ENCODE assay signal across 8 cellular contexts in the genomic region with DNA sequence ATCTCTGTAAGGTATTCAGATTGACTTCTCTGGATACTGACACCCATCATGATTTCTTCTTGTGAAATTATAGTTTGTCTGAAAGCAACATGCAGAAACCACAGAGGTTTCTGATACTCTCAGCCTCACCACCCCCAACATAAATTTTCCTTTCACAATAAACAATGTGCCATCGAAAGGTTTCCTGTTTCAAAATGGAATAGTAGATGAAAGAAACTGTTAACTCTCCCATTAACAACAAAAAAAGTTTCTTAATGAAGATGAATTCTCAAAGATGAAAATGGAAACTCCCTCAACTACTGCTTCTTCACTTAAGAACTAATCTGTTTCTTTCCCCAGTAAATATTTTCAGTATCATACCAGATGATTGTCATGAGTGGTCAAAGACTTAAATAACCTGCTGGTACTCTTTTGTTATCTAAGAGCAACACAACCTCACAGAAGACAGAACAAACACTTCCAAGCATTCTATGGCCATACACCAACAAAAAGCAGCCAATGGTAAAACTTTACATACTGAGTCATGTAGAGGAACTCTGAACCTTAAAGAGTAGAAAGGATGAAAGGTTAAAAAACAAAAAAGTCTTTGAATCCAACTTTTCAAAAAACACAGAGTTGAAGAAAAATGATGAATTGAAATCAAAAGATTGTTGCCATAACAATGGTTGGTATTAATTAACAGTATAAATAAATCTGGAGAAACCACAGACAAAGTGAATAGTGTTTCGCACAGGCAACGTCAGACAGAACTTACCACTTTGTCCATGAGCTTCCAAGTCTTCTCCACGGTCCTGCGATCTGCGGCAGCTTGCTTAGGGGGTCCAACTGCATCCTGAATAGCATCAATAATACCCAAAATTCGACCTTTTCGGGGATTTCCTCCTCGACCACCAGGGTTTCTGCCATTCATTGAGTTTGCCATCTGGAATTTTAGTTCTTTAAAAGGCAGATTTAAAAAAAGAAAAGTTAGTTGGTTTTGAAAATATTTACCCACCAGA. TPM values are rescaled to one million over a fixed set of nuclear protein-coding genes. Genes with fewer than 3 reads are reported as not detected.
A peak's percentile ranks its signal among the peaks of the same experiment; 100 is the strongest.
DNase-seq lines count a peak whose midpoint lies in the region; ATAC-seq, FAIRE-seq and TF ChIP-seq lines count a peak whose summit lies in the region.

No MANE protein-coding gene starts in this region.

- H3K4me1 ChIP-seq in thymus (ENCODE audit: control insufficient read depth, insufficient read depth, low read length), result peaks cover 3% of the 10 kb centered on the region

- no peaks in the 10 kb centered on the region for H3K9me3 ChIP-seq in thymus (ENCODE audit: control insufficient read depth)

- no peak overlapping the region for H3K27ac ChIP-seq in thymus (ENCODE audit: low read depth)

- peak; percentile 11 for DNase-seq in GM12892 (ENCODE audit: insufficient read length)
- DNase-seq in HuH-7 (ENCODE audit: low spot score), result peak; percentile 35
- DNase-seq in amniotic stem cell (lab: John Stamatoyannopoulos, UW), result peak; percentile 27
- peak; percentile 21 for DNase-seq in left kidney (ENCODE audit: low read depth, low spot score)
- DNase-seq in SW480 (ENCODE audit: low spot score), result no peak

- 69% methylated on average over 9 of the region's 9 CpGs for WGBS in thymus

- H3K4me3 ChIP-seq in thymus (ENCODE audit: low read length), result peak overlapping the region; percentile 83

- no peaks in the 10 kb centered on the region for H3K27me3 ChIP-seq in thymus (ENCODE audit: control insufficient read depth, insufficient read depth)

- no peak for FAIRE-seq in GM12892 (lab: Jason Lieb, UNC)

- H3K36me3 ChIP-seq in thymus (ENCODE audit: control insufficient read depth, insufficient read depth), result peaks cover 3% of the 10 kb centered on the region

- ATAC-seq in GM21529 (IDR thresholded peaks at IDR 0.05; ENCODE audit: unreplicated experiment) (peak; percentile 27), GM19023 (IDR thresholded peaks at IDR 0.05; ENCODE audit: unreplicated experiment) (no peak)

- no peak for TF ChIP-seq POLR2A in GM12892 (IDR thresholded peaks at IDR 0.05; ENCODE audit: low read depth, low read length)

RNA-seq across cellular contexts. Expression of a gene that starts 1.9 kb away (rescaled TPM):
- polyA plus RNA-seq in GM12892 (2012; ENCODE audit: missing spikeins), result 12.4 TPM
- polyA plus RNA-seq in thymus, result 25.0 TPM
